30 cellular contexts compared by ENCODE assay signal in genomic region chr11:55849037-55849436, GRCh38. TPM values are rescaled to one million over a fixed set of nuclear protein-coding genes. Genes with fewer than 3 reads are reported as not detected.
DNase-seq lines count a peak whose midpoint lies in the region; ATAC-seq, FAIRE-seq and TF ChIP-seq lines count a peak whose summit lies in the region.
"Had no signal": no experiment of that assay in that cellular context is flagged by ENCODE, and none has a peak within 500 bp of the region (broad histone marks: within the 10 kb centered on the region; RNA-seq: fewer than 3 reads in every experiment).

No MANE protein-coding gene starts in this region.

- CTCF ChIA-PET in HepG2 (lab: Yijun Ruan, JAX; ENCODE audit: low intra/inter-chr PET ratio, low total read pairs) (no interaction called here), K562 (lab: Yijun Ruan, JAX; ENCODE audit: low intra/inter-chr PET ratio) (no interaction called here)

- TF ChIP-seq POLR2A in HepG2 (IDR thresholded peaks at IDR 0.05; ENCODE audit: insufficient read depth in 1 of 2, low read depth in 2 of 2, low read length in 2 of 2), result no peak
- TF ChIP-seq POLR2A in right lobe of liver (IDR thresholded peaks at IDR 0.05), result no peak
- no peak for TF ChIP-seq POLR2A in K562 (conservative IDR thresholded peaks at IDR 0.05)

- H3K9me3 ChIP-seq in HepG2 (ENCODE audit: low read length) (peaks cover 23% of the 10 kb centered on the region), right lobe of liver (no peaks in the 10 kb centered on the region), K562 (replicated peaks; ENCODE audit: control insufficient read depth, insufficient read depth, low read depth, low read length) (0 out of 2 replicates have a peak, but pooled peaks cover 2% of the 10 kb centered on the region)
- H3K9me3 ChIP-seq: BE2C, BLaER1 had no signal

- H3K79me2 ChIP-seq in HepG2 (ENCODE audit: insufficient read depth, low read length), result no peaks in the 10 kb centered on the region
- H3K79me2 ChIP-seq in K562 (ENCODE audit: control insufficient read depth, insufficient read depth, low read length), result no peaks in the 10 kb centered on the region

- H3K4me3 ChIP-seq in HepG2 (replicated peaks in 1 of 3; ENCODE audit: insufficient read depth in 1 of 3, low read depth in 2 of 3, low read length in 3 of 3), result no peak overlapping the region
- H3K4me3 ChIP-seq in right lobe of liver, result no peak overlapping the region
- H3K4me3 ChIP-seq in K562, result no peak overlapping the region
- H3K4me3 ChIP-seq: BLaER1, GM12878 had no signal

- FAIRE-seq in HepG2 (lab: Jason Lieb, UNC), result no peak
- no peak for FAIRE-seq in K562 (lab: Jason Lieb, UNC)
- FAIRE-seq: GM12878, GM12892, GM18507 had no signal

- no peaks in the 10 kb centered on the region for H4K20me1 ChIP-seq in HepG2 (ENCODE audit: insufficient read depth, low read length)
- H4K20me1 ChIP-seq in K562 (replicated peaks; ENCODE audit: control insufficient read depth, insufficient read depth, low read length), result no peaks in the 10 kb centered on the region
- H4K20me1 ChIP-seq: BLaER1 had no signal

- ATAC-seq in HepG2 (no peak), right lobe of liver (no peak), K562 (no peak), HG03565 (IDR thresholded peaks at IDR 0.05; ENCODE audit: unreplicated experiment) (no peak)
- ATAC-seq: GM12878 had no signal

- BruUV-seq in HepG2 (replicated peaks; lab: Mats Ljungman, UMichigan) (no TSS peak), K562 (replicated peaks; lab: Mats Ljungman, UMichigan) (no TSS peak)

- H3K36me3 ChIP-seq in HepG2 (replicated peaks in 1 of 2; ENCODE audit: control insufficient read depth in 1 of 2, insufficient read depth in 2 of 2, low read length in 2 of 2), result no peaks in the 10 kb centered on the region
- H3K36me3 ChIP-seq in right lobe of liver, result no peaks in the 10 kb centered on the region
- H3K36me3 ChIP-seq in K562 (ENCODE audit: control insufficient read depth, insufficient read depth, low read length), result no peaks in the 10 kb centered on the region
- H3K36me3 ChIP-seq: BE2C, BLaER1 had no signal

- POLR2A ChIA-PET in HepG2 (lab: Yijun Ruan, JAX) (no interaction called here), K562 (lab: Yijun Ruan, JAX) (no interaction called here)

- no peaks in the 10 kb centered on the region for H3K9me1 ChIP-seq in K562 (ENCODE audit: control insufficient read depth, insufficient read depth, low read length)

- DNase-seq in HepG2 (ENCODE audit: low spot score) (no peak), right lobe of liver (no peak), K562 (ENCODE audit: extremely low read depth in 1 of 4, low spot score in 3 of 4) (no peak), pons (ENCODE audit: low spot score) (no peak)
- DNase-seq: ACHN; BE2C; C1 segment of cervical spinal cord; CD4-positive, alpha-beta memory T cell; CD4-positive, CD25-positive, alpha-beta regulatory T cell; CD8-positive, alpha-beta memory T cell; COR-L47; DMS 273 treated with DMSO at 0.1 percent for 48 hours; DMS153; DMS53; DMS79; DND-41; EL; GDM1 had no signal

- intact Hi-C loops in HepG2 (cut with micrococcal nuclease; ENCODE audit: unreplicated experiment), result no loop called here
- intact Hi-C loops in right lobe of liver (cut with DNase I), result no loop called here
- intact Hi-C loops in K562 (cut with micrococcal nuclease), result no loop called here

- H2AFZ ChIP-seq in HepG2 (ENCODE audit: low read length) (no peak overlapping the region), K562 (ENCODE audit: low read depth, low read length) (no peak overlapping the region)

- no peak overlapping the region for H3K27ac ChIP-seq in HepG2 (ENCODE audit: extremely low read length, insufficient read depth, low read length)
- no peak overlapping the region for H3K27ac ChIP-seq in right lobe of liver
- H3K27ac ChIP-seq in K562 (ENCODE audit: extremely low read depth, low read depth, low read length), result no peak overlapping the region
- H3K27ac ChIP-seq: 22Rv1, BLaER1 had no signal

- TF ChIP-seq RAD21 in HepG2 (CRISPR knock-in tag; IDR thresholded peaks at IDR 0.05), result no peak
- no peak for TF ChIP-seq RAD21 in K562 (CRISPR knock-in tag; conservative IDR thresholded peaks at IDR 0.05 in 1 of 2, IDR thresholded peaks at IDR 0.05 in 1 of 2)

- H3K4me2 ChIP-seq in HepG2 (ENCODE audit: low read depth, low read length) (no peak overlapping the region), K562 (ENCODE audit: insufficient read depth, low read length) (no peak overlapping the region)
- H3K4me2 ChIP-seq: BLaER1 had no signal

- H3K27me3 ChIP-seq in HepG2 (ENCODE audit: control insufficient read depth in 1 of 2, insufficient read depth in 2 of 2, low read length in 2 of 2) (no peaks in the 10 kb centered on the region), right lobe of liver (no peaks in the 10 kb centered on the region), K562 (ENCODE audit: control insufficient read depth in 2 of 2, insufficient read depth in 2 of 2, low read length in 2 of 2) (no peaks in the 10 kb centered on the region)
- H3K27me3 ChIP-seq: BE2C, BLaER1 had no signal

- TF ChIP-seq CTCF in HepG2 (CRISPR knock-in tag; IDR thresholded peaks at IDR 0.05) (no peak), right lobe of liver (IDR thresholded peaks at IDR 0.05) (no peak), K562 (IDR thresholded peaks at IDR 0.05 in 2 of 3, conservative IDR thresholded peaks at IDR 0.05 in 1 of 3; ENCODE audit: insufficient read depth in 2 of 3, low read depth in 1 of 3, low read length in 3 of 3) (no peak)

- no peak overlapping the region for H3K9ac ChIP-seq in HepG2 (ENCODE audit: insufficient read depth, low read depth, low read length)
- no peak overlapping the region for H3K9ac ChIP-seq in K562 (ENCODE audit: insufficient read depth in 1 of 2, low read depth in 2 of 2, low read length in 2 of 2)
- H3K9ac ChIP-seq: BLaER1 had no signal

- TF ChIP-seq EP300 in HepG2 (IDR thresholded peaks at IDR 0.05; ENCODE audit: low read depth in 2 of 2, low read length in 2 of 2) (no peak), HepG2 (CRISPR knock-in tag; IDR thresholded peaks at IDR 0.05; ENCODE audit: borderline replicate concordance) (no peak), K562 (IDR thresholded peaks at IDR 0.05; ENCODE audit: low read length) (no peak)

- in situ Hi-C loops in HepG2 (cut with HindIII; ENCODE audit: extremely low pct_ligation_motif_present, low pct_unique_long_range_greater_than_20kb), result no loop called here
- in situ Hi-C loops in K562 (cut with MboI), result no loop called here

- H3K4me1 ChIP-seq in HepG2 (ENCODE audit: insufficient read depth, low read length) (no peaks in the 10 kb centered on the region), right lobe of liver (no peaks in the 10 kb centered on the region), K562 (replicated peaks in 1 of 2; ENCODE audit: control insufficient read depth in 2 of 2, insufficient read depth in 2 of 2, low read length in 2 of 2) (no peaks in the 10 kb centered on the region)
- H3K4me1 ChIP-seq: BE2C, BLaER1 had no signal

RNA-seq across cellular contexts. Expression of gene OR5D16, which starts 10.5 kb away (rescaled TPM):
- total RNA-seq in HepG2 (2016; rRNA removed; fragmentation: Illumina TruSeq; extraction: Trizol), result not detected in 2 replicates
- not detected in 2 replicates for total RNA-seq in HepG2 (2016; cell fraction: cytosol; rRNA removed; fragmentation: Illumina TruSeq; extraction: Trizol; ENCODE audit: low read depth)
- total RNA-seq in HepG2 (2016; cell fraction: insoluble cytoplasmic fraction; rRNA removed; fragmentation: Illumina TruSeq; extraction: Trizol), result not detected in 2 replicates
- not detected in 2 replicates for total RNA-seq in HepG2 (2016; cell fraction: membrane; rRNA removed; fragmentation: Illumina TruSeq; extraction: Trizol)
- total RNA-seq in HepG2 (2016; cell fraction: nucleus; rRNA removed; fragmentation: Illumina TruSeq; extraction: Trizol), result not detected in 2 replicates
- not detected in 2 replicates for polyA plus RNA-seq in HepG2 (2011; rRNA removed)
- not detected in 2 replicates for polyA plus RNA-seq in HepG2 (2011; cell fraction: cytosol; rRNA removed)
- not detected in 2 replicates for polyA plus RNA-seq in HepG2 (2011; cell fraction: nucleus; rRNA removed)
- polyA plus RNA-seq in HepG2 (2012), result not detected in 2 replicates
- polyA plus RNA-seq in HepG2 (2016; cell fraction: cytosol; fragmentation: Illumina TruSeq; extraction: Trizol; ENCODE audit: low read depth), result not detected in 2 replicates
- not detected in 2 replicates for polyA plus RNA-seq in HepG2 (2016; cell fraction: insoluble cytoplasmic fraction; fragmentation: Illumina TruSeq; extraction: Trizol; ENCODE audit: low read depth)
- not detected in 2 replicates for polyA plus RNA-seq in HepG2 (2016; cell fraction: membrane; fragmentation: Illumina TruSeq; extraction: Trizol; ENCODE audit: low read depth)
- not detected in 2 replicates for polyA plus RNA-seq in HepG2 (2016; cell fraction: nucleus; fragmentation: Illumina TruSeq; extraction: Trizol; ENCODE audit: insufficient read depth, low read depth)
- polyA minus RNA-seq in HepG2 (2011; rRNA and poly(A)+ RNA removed; ENCODE audit: low replicate concordance), result not detected in 2 replicates
- not detected in 2 replicates for polyA minus RNA-seq in HepG2 (2011; cell fraction: cytosol; rRNA and poly(A)+ RNA removed)
- polyA minus RNA-seq in HepG2 (2011; cell fraction: nucleus; rRNA and poly(A)+ RNA removed), result not detected in 2 replicates
- total RNA-seq in right lobe of liver, result not detected
- not detected in 2 replicates for total RNA-seq in K562 (2011; cell fraction: chromatin; rRNA removed; ENCODE audit: low replicate concordance)
- not detected in 2 replicates for total RNA-seq in K562 (2011; cell fraction: nucleolus; rRNA removed)
- not detected in 2 replicates for total RNA-seq in K562 (2011; cell fraction: nucleoplasm; rRNA removed)
- not detected in 2 replicates for total RNA-seq in K562 (2014; rRNA removed)
- not detected in 2 replicates for total RNA-seq in K562 (2014; rRNA removed; fragmentation: Illumina TruSeq; extraction: Trizol)
- not detected in 2 replicates for total RNA-seq in K562 (2015; rRNA removed; fragmentation: Illumina TruSeq; extraction: Trizol)
- total RNA-seq in K562 (2021), result not detected in 2 replicates
- not detected in 2 replicates for polyA plus RNA-seq in K562 (2011; rRNA removed)
- not detected in 2 replicates for polyA plus RNA-seq in K562 (2011; cell fraction: cytosol; rRNA removed)
- polyA plus RNA-seq in K562 (2011; cell fraction: nucleus; rRNA removed), result not detected in 2 replicates
- polyA plus RNA-seq in K562 (2012), result not detected in 2 replicates
- polyA plus RNA-seq in K562 (2014; fragmentation: Illumina TruSeq; extraction: Trizol), result not detected in 2 replicates
- not detected for polyA plus RNA-seq in K562 (2014; fragmentation: Nextera tagmentation; extraction: Ambion mirVana)
- polyA plus RNA-seq in K562 (2014; rRNA removed), result not detected in 2 replicates
- polyA minus RNA-seq in K562 (2011; rRNA and poly(A)+ RNA removed), result not detected in 2 replicates
- polyA minus RNA-seq in K562 (2011; cell fraction: cytosol; rRNA and poly(A)+ RNA removed), result not detected in 2 replicates
- polyA minus RNA-seq in K562 (2011; cell fraction: nucleus; rRNA and poly(A)+ RNA removed), result not detected in 2 replicates
- total RNA-seq: A172; A673; CD4-positive, alpha-beta memory T cell; CD4-positive, CD25-positive, alpha-beta regulatory T cell; CD8-positive, alpha-beta memory T cell; Daoy; G401; GM12878 had no signal
- polyA plus RNA-seq: AG04450; CD14-positive monocyte; CD4-positive, alpha-beta memory T cell; CD4-positive, CD25-positive, alpha-beta regulatory T cell; CD8-positive, alpha-beta memory T cell; GM12878 had no signal

RNA-seq across cellular contexts. Expression of gene OR5L2, which starts 22.0 kb away (rescaled TPM):
- total RNA-seq in HepG2 (2016; rRNA removed; fragmentation: Illumina TruSeq; extraction: Trizol) (not detected in 2 replicates), right lobe of liver (not detected), K562 (2014; rRNA removed) (not detected in 2 replicates), K562 (2014; rRNA removed; fragmentation: Illumina TruSeq; extraction: Trizol) (not detected in 2 replicates), K562 (2015; rRNA removed; fragmentation: Illumina TruSeq; extraction: Trizol) (not detected in 2 replicates), K562 (2021) (not detected in 2 replicates)
- total RNA-seq in HepG2 (2016; cell fraction: cytosol; rRNA removed; fragmentation: Illumina TruSeq; extraction: Trizol; ENCODE audit: low read depth), result not detected in 2 replicates
- not detected in 2 replicates for total RNA-seq in HepG2 (2016; cell fraction: insoluble cytoplasmic fraction; rRNA removed; fragmentation: Illumina TruSeq; extraction: Trizol)
- total RNA-seq in HepG2 (2016; cell fraction: membrane; rRNA removed; fragmentation: Illumina TruSeq; extraction: Trizol), result not detected in 2 replicates
- not detected in 2 replicates for total RNA-seq in HepG2 (2016; cell fraction: nucleus; rRNA removed; fragmentation: Illumina TruSeq; extraction: Trizol)
- polyA plus RNA-seq in HepG2 (2011; rRNA removed) (not detected in 2 replicates), K562 (2011; rRNA removed) (not detected in 2 replicates), K562 (2014; fragmentation: Illumina TruSeq; extraction: Trizol) (not detected in 2 replicates), K562 (2014; fragmentation: Nextera tagmentation; extraction: Ambion mirVana) (not detected), K562 (2014; rRNA removed) (not detected in 2 replicates)
- polyA plus RNA-seq in HepG2 (2011; cell fraction: cytosol; rRNA removed), result not detected in 2 replicates
- polyA plus RNA-seq in HepG2 (2011; cell fraction: nucleus; rRNA removed), result not detected in 2 replicates
- not detected in 2 replicates for polyA plus RNA-seq in HepG2 (2012)
- polyA plus RNA-seq in HepG2 (2016; cell fraction: cytosol; fragmentation: Illumina TruSeq; extraction: Trizol; ENCODE audit: low read depth), result not detected in 2 replicates
- polyA plus RNA-seq in HepG2 (2016; cell fraction: insoluble cytoplasmic fraction; fragmentation: Illumina TruSeq; extraction: Trizol; ENCODE audit: low read depth), result not detected in 2 replicates
- not detected in 2 replicates for polyA plus RNA-seq in HepG2 (2016; cell fraction: membrane; fragmentation: Illumina TruSeq; extraction: Trizol; ENCODE audit: low read depth)
- polyA plus RNA-seq in HepG2 (2016; cell fraction: nucleus; fragmentation: Illumina TruSeq; extraction: Trizol; ENCODE audit: insufficient read depth, low read depth), result not detected in 2 replicates
- polyA minus RNA-seq in HepG2 (2011; rRNA and poly(A)+ RNA removed; ENCODE audit: low replicate concordance), result not detected in 2 replicates
- polyA minus RNA-seq in HepG2 (2011; cell fraction: cytosol; rRNA and poly(A)+ RNA removed), result not detected in 2 replicates
- not detected in 2 replicates for polyA minus RNA-seq in HepG2 (2011; cell fraction: nucleus; rRNA and poly(A)+ RNA removed)
- total RNA-seq in K562 (2011; cell fraction: chromatin; rRNA removed; ENCODE audit: low replicate concordance), result not detected in 2 replicates
- total RNA-seq in K562 (2011; cell fraction: nucleolus; rRNA removed), result not detected in 2 replicates
- total RNA-seq in K562 (2011; cell fraction: nucleoplasm; rRNA removed), result not detected in 2 replicates
- polyA plus RNA-seq in K562 (2011; cell fraction: cytosol; rRNA removed), result not detected in 2 replicates
- not detected in 2 replicates for polyA plus RNA-seq in K562 (2011; cell fraction: nucleus; rRNA removed)
- polyA plus RNA-seq in K562 (2012), result not detected in 2 replicates
- polyA minus RNA-seq in K562 (2011; rRNA and poly(A)+ RNA removed), result not detected in 2 replicates
- polyA minus RNA-seq in K562 (2011; cell fraction: cytosol; rRNA and poly(A)+ RNA removed), result not detected in 2 replicates
- polyA minus RNA-seq in K562 (2011; cell fraction: nucleus; rRNA and poly(A)+ RNA removed), result not detected in 2 replicates
- total RNA-seq: A172; A673; CD4-positive, alpha-beta memory T cell; CD4-positive, CD25-positive, alpha-beta regulatory T cell; CD8-positive, alpha-beta memory T cell; Daoy; G401; GM12878 had no signal
- polyA plus RNA-seq: AG04450; CD14-positive monocyte; CD4-positive, alpha-beta memory T cell; CD4-positive, CD25-positive, alpha-beta regulatory T cell; CD8-positive, alpha-beta memory T cell; GM12878 had no signal

RNA-seq across cellular contexts. Expression of gene OR5D18, which starts 29.6 kb away (rescaled TPM):
- total RNA-seq in HepG2 (2016; rRNA removed; fragmentation: Illumina TruSeq; extraction: Trizol) (not detected in 2 replicates), right lobe of liver (not detected), K562 (2014; rRNA removed) (not detected in 2 replicates), K562 (2014; rRNA removed; fragmentation: Illumina TruSeq; extraction: Trizol) (not detected in 2 replicates), K562 (2015; rRNA removed; fragmentation: Illumina TruSeq; extraction: Trizol) (not detected in 2 replicates), K562 (2021) (not detected in 2 replicates)
- total RNA-seq in HepG2 (2016; cell fraction: cytosol; rRNA removed; fragmentation: Illumina TruSeq; extraction: Trizol; ENCODE audit: low read depth), result not detected in 2 replicates
- total RNA-seq in HepG2 (2016; cell fraction: insoluble cytoplasmic fraction; rRNA removed; fragmentation: Illumina TruSeq; extraction: Trizol), result not detected in 2 replicates
- total RNA-seq in HepG2 (2016; cell fraction: membrane; rRNA removed; fragmentation: Illumina TruSeq; extraction: Trizol), result not detected in 2 replicates
- total RNA-seq in HepG2 (2016; cell fraction: nucleus; rRNA removed; fragmentation: Illumina TruSeq; extraction: Trizol), result not detected in 2 replicates
- polyA plus RNA-seq in HepG2 (2011; rRNA removed) (not detected in 2 replicates), K562 (2011; rRNA removed) (not detected in 2 replicates), K562 (2014; fragmentation: Illumina TruSeq; extraction: Trizol) (not detected in 2 replicates), K562 (2014; fragmentation: Nextera tagmentation; extraction: Ambion mirVana) (not detected), K562 (2014; rRNA removed) (not detected in 2 replicates)
- not detected in 2 replicates for polyA plus RNA-seq in HepG2 (2011; cell fraction: cytosol; rRNA removed)
- not detected in 2 replicates for polyA plus RNA-seq in HepG2 (2011; cell fraction: nucleus; rRNA removed)
- polyA plus RNA-seq in HepG2 (2012), result not detected in 2 replicates
- polyA plus RNA-seq in HepG2 (2016; cell fraction: cytosol; fragmentation: Illumina TruSeq; extraction: Trizol; ENCODE audit: low read depth), result not detected in 2 replicates
- polyA plus RNA-seq in HepG2 (2016; cell fraction: insoluble cytoplasmic fraction; fragmentation: Illumina TruSeq; extraction: Trizol; ENCODE audit: low read depth), result not detected in 2 replicates
- not detected in 2 replicates for polyA plus RNA-seq in HepG2 (2016; cell fraction: membrane; fragmentation: Illumina TruSeq; extraction: Trizol; ENCODE audit: low read depth)
- not detected in 2 replicates for polyA plus RNA-seq in HepG2 (2016; cell fraction: nucleus; fragmentation: Illumina TruSeq; extraction: Trizol; ENCODE audit: insufficient read depth, low read depth)
- polyA minus RNA-seq in HepG2 (2011; rRNA and poly(A)+ RNA removed; ENCODE audit: low replicate concordance), result not detected in 2 replicates
- polyA minus RNA-seq in HepG2 (2011; cell fraction: cytosol; rRNA and poly(A)+ RNA removed), result not detected in 2 replicates
- not detected in 2 replicates for polyA minus RNA-seq in HepG2 (2011; cell fraction: nucleus; rRNA and poly(A)+ RNA removed)
- not detected in 2 replicates for total RNA-seq in K562 (2011; cell fraction: chromatin; rRNA removed; ENCODE audit: low replicate concordance)
- not detected in 2 replicates for total RNA-seq in K562 (2011; cell fraction: nucleolus; rRNA removed)
- not detected in 2 replicates for total RNA-seq in K562 (2011; cell fraction: nucleoplasm; rRNA removed)
- not detected in 2 replicates for polyA plus RNA-seq in K562 (2011; cell fraction: cytosol; rRNA removed)
- not detected in 2 replicates for polyA plus RNA-seq in K562 (2011; cell fraction: nucleus; rRNA removed)
- polyA plus RNA-seq in K562 (2012), result not detected in 2 replicates
- polyA minus RNA-seq in K562 (2011; rRNA and poly(A)+ RNA removed), result not detected in 2 replicates
- not detected in 2 replicates for polyA minus RNA-seq in K562 (2011; cell fraction: cytosol; rRNA and poly(A)+ RNA removed)
- polyA minus RNA-seq in K562 (2011; cell fraction: nucleus; rRNA and poly(A)+ RNA removed), result not detected in 2 replicates
- total RNA-seq: A172; A673; CD4-positive, alpha-beta memory T cell; CD4-positive, CD25-positive, alpha-beta regulatory T cell; CD8-positive, alpha-beta memory T cell; Daoy; G401; GM12878 had no signal
- polyA plus RNA-seq: AG04450; CD14-positive monocyte; CD4-positive, alpha-beta memory T cell; CD4-positive, CD25-positive, alpha-beta regulatory T cell; CD8-positive, alpha-beta memory T cell; GM12878 had no signal

RNA-seq across cellular contexts. Expression of gene TRIM51, which starts 34.1 kb away (rescaled TPM):
- not detected in 2 replicates for total RNA-seq in HepG2 (2016; rRNA removed; fragmentation: Illumina TruSeq; extraction: Trizol)
- not detected in 2 replicates for total RNA-seq in HepG2 (2016; cell fraction: cytosol; rRNA removed; fragmentation: Illumina TruSeq; extraction: Trizol; ENCODE audit: low read depth)
- total RNA-seq in HepG2 (2016; cell fraction: insoluble cytoplasmic fraction; rRNA removed; fragmentation: Illumina TruSeq; extraction: Trizol), result not detected in 2 replicates
- not detected in 2 replicates for total RNA-seq in HepG2 (2016; cell fraction: membrane; rRNA removed; fragmentation: Illumina TruSeq; extraction: Trizol)
- total RNA-seq in HepG2 (2016; cell fraction: nucleus; rRNA removed; fragmentation: Illumina TruSeq; extraction: Trizol), result not detected in 2 replicates
- polyA plus RNA-seq in HepG2 (2011; rRNA removed), result not detected in 2 replicates
- not detected in 2 replicates for polyA plus RNA-seq in HepG2 (2011; cell fraction: cytosol; rRNA removed)
- polyA plus RNA-seq in HepG2 (2011; cell fraction: nucleus; rRNA removed), result not detected in 2 replicates
- polyA plus RNA-seq in HepG2 (2012), result not detected in 2 replicates
- polyA plus RNA-seq in HepG2 (2016; cell fraction: cytosol; fragmentation: Illumina TruSeq; extraction: Trizol; ENCODE audit: low read depth), result not detected in 2 replicates
- not detected in 2 replicates for polyA plus RNA-seq in HepG2 (2016; cell fraction: insoluble cytoplasmic fraction; fragmentation: Illumina TruSeq; extraction: Trizol; ENCODE audit: low read depth)
- polyA plus RNA-seq in HepG2 (2016; cell fraction: membrane; fragmentation: Illumina TruSeq; extraction: Trizol; ENCODE audit: low read depth), result not detected in 2 replicates
- polyA plus RNA-seq in HepG2 (2016; cell fraction: nucleus; fragmentation: Illumina TruSeq; extraction: Trizol; ENCODE audit: insufficient read depth, low read depth), result not detected in 2 replicates
- not detected in 2 replicates for polyA minus RNA-seq in HepG2 (2011; rRNA and poly(A)+ RNA removed; ENCODE audit: low replicate concordance)
- polyA minus RNA-seq in HepG2 (2011; cell fraction: cytosol; rRNA and poly(A)+ RNA removed), result not detected in 2 replicates
- not detected in 2 replicates for polyA minus RNA-seq in HepG2 (2011; cell fraction: nucleus; rRNA and poly(A)+ RNA removed)
- total RNA-seq in right lobe of liver, result not detected
- total RNA-seq in K562 (2011; cell fraction: chromatin; rRNA removed; ENCODE audit: low replicate concordance), result not detected in 2 replicates
- total RNA-seq in K562 (2011; cell fraction: nucleolus; rRNA removed), result not detected in 2 replicates
- not detected in 2 replicates for total RNA-seq in K562 (2011; cell fraction: nucleoplasm; rRNA removed)
- total RNA-seq in K562 (2014; rRNA removed), result not detected in 2 replicates
- total RNA-seq in K562 (2014; rRNA removed; fragmentation: Illumina TruSeq; extraction: Trizol), result not detected in 2 replicates
- total RNA-seq in K562 (2015; rRNA removed; fragmentation: Illumina TruSeq; extraction: Trizol), result not detected in 2 replicates
- not detected in 2 replicates for total RNA-seq in K562 (2021)
- polyA plus RNA-seq in K562 (2011; rRNA removed), result not detected in 2 replicates
- not detected in 2 replicates for polyA plus RNA-seq in K562 (2011; cell fraction: cytosol; rRNA removed)
- not detected in 2 replicates for polyA plus RNA-seq in K562 (2011; cell fraction: nucleus; rRNA removed)
- polyA plus RNA-seq in K562 (2012), result not detected in 2 replicates
- not detected in 2 replicates for polyA plus RNA-seq in K562 (2014; fragmentation: Illumina TruSeq; extraction: Trizol)
- polyA plus RNA-seq in K562 (2014; fragmentation: Nextera tagmentation; extraction: Ambion mirVana), result not detected
- not detected in 2 replicates for polyA plus RNA-seq in K562 (2014; rRNA removed)
- not detected in 2 replicates for polyA minus RNA-seq in K562 (2011; rRNA and poly(A)+ RNA removed)
- polyA minus RNA-seq in K562 (2011; cell fraction: cytosol; rRNA and poly(A)+ RNA removed), result not detected in 2 replicates
- not detected in 2 replicates for polyA minus RNA-seq in K562 (2011; cell fraction: nucleus; rRNA and poly(A)+ RNA removed)
- total RNA-seq: A172; A673; CD4-positive, alpha-beta memory T cell; CD4-positive, CD25-positive, alpha-beta regulatory T cell; CD8-positive, alpha-beta memory T cell; Daoy; G401; GM12878 had no signal
- polyA plus RNA-seq: AG04450; CD14-positive monocyte; CD4-positive, alpha-beta memory T cell; CD4-positive, CD25-positive, alpha-beta regulatory T cell; CD8-positive, alpha-beta memory T cell; GM12878 had no signal

RNA-seq across cellular contexts. Expression of gene OR5L1, which starts 37.9 kb away (rescaled TPM):
- total RNA-seq in HepG2 (2016; rRNA removed; fragmentation: Illumina TruSeq; extraction: Trizol) (not detected in 2 replicates), right lobe of liver (not detected), K562 (2014; rRNA removed) (not detected in 2 replicates), K562 (2014; rRNA removed; fragmentation: Illumina TruSeq; extraction: Trizol) (not detected in 2 replicates), K562 (2015; rRNA removed; fragmentation: Illumina TruSeq; extraction: Trizol) (not detected in 2 replicates), K562 (2021) (not detected in 2 replicates)
- not detected in 2 replicates for total RNA-seq in HepG2 (2016; cell fraction: cytosol; rRNA removed; fragmentation: Illumina TruSeq; extraction: Trizol; ENCODE audit: low read depth)
- total RNA-seq in HepG2 (2016; cell fraction: insoluble cytoplasmic fraction; rRNA removed; fragmentation: Illumina TruSeq; extraction: Trizol), result not detected in 2 replicates
- total RNA-seq in HepG2 (2016; cell fraction: membrane; rRNA removed; fragmentation: Illumina TruSeq; extraction: Trizol), result not detected in 2 replicates
- total RNA-seq in HepG2 (2016; cell fraction: nucleus; rRNA removed; fragmentation: Illumina TruSeq; extraction: Trizol), result not detected in 2 replicates
- polyA plus RNA-seq in HepG2 (2011; rRNA removed) (not detected in 2 replicates), K562 (2011; rRNA removed) (not detected in 2 replicates), K562 (2014; fragmentation: Illumina TruSeq; extraction: Trizol) (not detected in 2 replicates), K562 (2014; fragmentation: Nextera tagmentation; extraction: Ambion mirVana) (not detected), K562 (2014; rRNA removed) (not detected in 2 replicates)
- polyA plus RNA-seq in HepG2 (2011; cell fraction: cytosol; rRNA removed), result not detected in 2 replicates
- polyA plus RNA-seq in HepG2 (2011; cell fraction: nucleus; rRNA removed), result not detected in 2 replicates
- polyA plus RNA-seq in HepG2 (2012), result not detected in 2 replicates
- polyA plus RNA-seq in HepG2 (2016; cell fraction: cytosol; fragmentation: Illumina TruSeq; extraction: Trizol; ENCODE audit: low read depth), result not detected in 2 replicates
- polyA plus RNA-seq in HepG2 (2016; cell fraction: insoluble cytoplasmic fraction; fragmentation: Illumina TruSeq; extraction: Trizol; ENCODE audit: low read depth), result not detected in 2 replicates
- not detected in 2 replicates for polyA plus RNA-seq in HepG2 (2016; cell fraction: membrane; fragmentation: Illumina TruSeq; extraction: Trizol; ENCODE audit: low read depth)
- polyA plus RNA-seq in HepG2 (2016; cell fraction: nucleus; fragmentation: Illumina TruSeq; extraction: Trizol; ENCODE audit: insufficient read depth, low read depth), result not detected in 2 replicates
- not detected in 2 replicates for polyA minus RNA-seq in HepG2 (2011; rRNA and poly(A)+ RNA removed; ENCODE audit: low replicate concordance)
- not detected in 2 replicates for polyA minus RNA-seq in HepG2 (2011; cell fraction: cytosol; rRNA and poly(A)+ RNA removed)
- not detected in 2 replicates for polyA minus RNA-seq in HepG2 (2011; cell fraction: nucleus; rRNA and poly(A)+ RNA removed)
- total RNA-seq in K562 (2011; cell fraction: chromatin; rRNA removed; ENCODE audit: low replicate concordance), result not detected in 2 replicates
- not detected in 2 replicates for total RNA-seq in K562 (2011; cell fraction: nucleolus; rRNA removed)
- not detected in 2 replicates for total RNA-seq in K562 (2011; cell fraction: nucleoplasm; rRNA removed)
- not detected in 2 replicates for polyA plus RNA-seq in K562 (2011; cell fraction: cytosol; rRNA removed)
- polyA plus RNA-seq in K562 (2011; cell fraction: nucleus; rRNA removed), result not detected in 2 replicates
- polyA plus RNA-seq in K562 (2012), result not detected in 2 replicates
- not detected in 2 replicates for polyA minus RNA-seq in K562 (2011; rRNA and poly(A)+ RNA removed)
- polyA minus RNA-seq in K562 (2011; cell fraction: cytosol; rRNA and poly(A)+ RNA removed), result not detected in 2 replicates
- polyA minus RNA-seq in K562 (2011; cell fraction: nucleus; rRNA and poly(A)+ RNA removed), result not detected in 2 replicates
- total RNA-seq: A172; A673; CD4-positive, alpha-beta memory T cell; CD4-positive, CD25-positive, alpha-beta regulatory T cell; CD8-positive, alpha-beta memory T cell; Daoy; G401; GM12878 had no signal
- polyA plus RNA-seq: AG04450; CD14-positive monocyte; CD4-positive, alpha-beta memory T cell; CD4-positive, CD25-positive, alpha-beta regulatory T cell; CD8-positive, alpha-beta memory T cell; GM12878 had no signal

Comparison
In these comparisons a context has a peak if more than half of its experiments do, and no peak if none do; other contexts are left out.
1. Of the 241 proteins assayed by ChIP-seq in both HepG2 and K562: peak only in HepG2: none; only in K562: none; in both: MAFF and MAFK; in neither: 239.